In genomic region chr2:98445708-98446577, GRCh38 we compare ENCODE assay signal across 8 cellular contexts. TPM values are rescaled to one million over a fixed set of nuclear protein-coding genes. Genes with fewer than 3 reads are reported as not detected.
A peak's percentile ranks its signal among the peaks of the same experiment; 100 is the strongest.
DNase-seq lines count a peak whose midpoint lies in the region; ATAC-seq lines count a peak whose summit lies in the region.

No MANE protein-coding gene starts in this region.

- ATAC-seq in activated T-helper 17 cell treated with anti-CD3 and anti-CD28 coated beads, Interleukin-2, amount 50 U/mL, for 72 hours (replicated peaks), result peak; percentile 58
- ATAC-seq in stimulated activated naive B cell treated with anti-CD40 and anti-IgM and Interleukin-4, amounts not matched to agents 10 μg/mL and 1 μg/mL and 100 μg/mL, for 72 hours (replicated peaks), result peak in 1 of 2 donors; percentile 2
- ATAC-seq in HG03460 (IDR thresholded peaks at IDR 0.05; ENCODE audit: unreplicated experiment) (no peak), HG02938 (IDR thresholded peaks at IDR 0.05; ENCODE audit: unreplicated experiment) (no peak)

- intact Hi-C loops in CD4-positive, alpha-beta memory T cell (cut with micrococcal nuclease), result loop anchor here (1.0 to 5.0 kb wide), 4 partner anchors 9 to 281 kb away; no protein-coding TSS in a partner anchor

- H3K9me3 Mint-ChIP-seq in CD4-positive, alpha-beta memory T cell, result peaks cover 0 to 2% (median 0%) of the 10 kb centered on the region in 8 donors
- H3K9me3 Mint-ChIP-seq in activated T-helper 17 cell treated with anti-CD3 and anti-CD28 coated beads, Interleukin-2, amount 50 U/mL, for 72 hours, result no peaks in the 10 kb centered on the region
- H3K9me3 Mint-ChIP-seq in stimulated activated naive B cell treated with anti-CD40 and anti-IgM and Interleukin-4, amounts not matched to agents 10 μg/mL and 1 μg/mL and 100 μg/mL, for 72 hours, result no peaks in the 10 kb centered on the region

- peak overlapping the region; percentile 78 for H3K27ac ChIP-seq in CD4-positive, alpha-beta memory T cell (ENCODE audit: low read depth, low read length)

- POLR2A ChIA-PET in CD4-positive, alpha-beta memory T cell (lab: Charles Lee; ENCODE audit: partially characterized antibody), result interaction anchor here (0.6 to 13.7 kb wide), 16 partner anchors 11 to 81 kb away, joined by 3 to 338 read pairs (median 4); no protein-coding TSS in a partner anchor

- H3K4me3 ChIP-seq in CD4-positive, alpha-beta memory T cell (ENCODE audit: low read length in 2 of 2), result peak overlapping the region; percentile 84 to 88
- peak overlapping the region; percentile 86 for H3K4me3 ChIP-seq in Jurkat, Clone E6-1 (ENCODE audit: low read length)
- peak overlapping the region; percentile 77 for H3K4me3 ChIP-seq in iPS-11a (ENCODE audit: low read depth, low read length)

- H3K36me3 Mint-ChIP-seq in CD4-positive, alpha-beta memory T cell, result peaks cover 0 to 13% of the 10 kb centered on the region in 2 donors
- peaks cover 13% of the 10 kb centered on the region for H3K36me3 Mint-ChIP-seq in activated T-helper 17 cell treated with anti-CD3 and anti-CD28 coated beads, Interleukin-2, amount 50 U/mL, for 72 hours (ENCODE audit: low read depth)
- H3K36me3 Mint-ChIP-seq in stimulated activated naive B cell treated with anti-CD40 and anti-IgM and Interleukin-4, amounts not matched to agents 10 μg/mL and 1 μg/mL and 100 μg/mL, for 72 hours, result peaks cover 0 to 5% of the 10 kb centered on the region in 2 donors

- H3K4me1 Mint-ChIP-seq in CD4-positive, alpha-beta memory T cell, result peaks cover 27 to 62% (median 51%) of the 10 kb centered on the region in 4 donors
- H3K4me1 Mint-ChIP-seq in activated T-helper 17 cell treated with anti-CD3 and anti-CD28 coated beads, Interleukin-2, amount 50 U/mL, for 72 hours, result peaks cover 22% of the 10 kb centered on the region
- peaks cover 13 to 50% of the 10 kb centered on the region in 2 donors for H3K4me1 Mint-ChIP-seq in stimulated activated naive B cell treated with anti-CD40 and anti-IgM and Interleukin-4, amounts not matched to agents 10 μg/mL and 1 μg/mL and 100 μg/mL, for 72 hours

- no peaks in the 10 kb centered on the region for H3K36me3 ChIP-seq in CD4-positive, alpha-beta memory T cell (ENCODE audit: insufficient read depth, low read length)

- no peaks in the 10 kb centered on the region for H3K27me3 Mint-ChIP-seq in CD4-positive, alpha-beta memory T cell
- no peaks in the 10 kb centered on the region for H3K27me3 Mint-ChIP-seq in activated T-helper 17 cell treated with anti-CD3 and anti-CD28 coated beads, Interleukin-2, amount 50 U/mL, for 72 hours
- H3K27me3 Mint-ChIP-seq in stimulated activated naive B cell treated with anti-CD40 and anti-IgM and Interleukin-4, amounts not matched to agents 10 μg/mL and 1 μg/mL and 100 μg/mL, for 72 hours, result no peaks in the 10 kb centered on the region

- H3K27ac Mint-ChIP-seq in CD4-positive, alpha-beta memory T cell, result peak overlapping the region; percentile 92 to 99 (median 96)
- H3K27ac Mint-ChIP-seq in activated T-helper 17 cell treated with anti-CD3 and anti-CD28 coated beads, Interleukin-2, amount 50 U/mL, for 72 hours, result peak overlapping the region; percentile 90
- H3K27ac Mint-ChIP-seq in stimulated activated naive B cell treated with anti-CD40 and anti-IgM and Interleukin-4, amounts not matched to agents 10 μg/mL and 1 μg/mL and 100 μg/mL, for 72 hours, result peak overlapping the region; percentile 90

- H3K4me1 ChIP-seq in CD4-positive, alpha-beta memory T cell (ENCODE audit: insufficient read depth, low read length), result peaks cover 57% of the 10 kb centered on the region

- CTCF ChIA-PET in CD4-positive, alpha-beta memory T cell (lab: Charles Lee; ENCODE audit: partially characterized antibody), result interaction anchor here (1.0 to 3.5 kb wide), 20 partner anchors 10 to 123 kb away, joined by 3 to 45 read pairs (median 5); no protein-coding TSS in a partner anchor

- H3K27me3 ChIP-seq in CD4-positive, alpha-beta memory T cell (ENCODE audit: insufficient read depth, low read length), result no peaks in the 10 kb centered on the region

- H3K4me3 Mint-ChIP-seq in CD4-positive, alpha-beta memory T cell, result peak overlapping the region; percentile 92 to 99 (median 98)
- peak overlapping the region; percentile 93 for H3K4me3 Mint-ChIP-seq in activated T-helper 17 cell treated with anti-CD3 and anti-CD28 coated beads, Interleukin-2, amount 50 U/mL, for 72 hours
- peak overlapping the region; percentile 93 for H3K4me3 Mint-ChIP-seq in stimulated activated naive B cell treated with anti-CD40 and anti-IgM and Interleukin-4, amounts not matched to agents 10 μg/mL and 1 μg/mL and 100 μg/mL, for 72 hours

- peak in 2 of 5 donors; percentile 31 to 57 for DNase-seq in CD4-positive, alpha-beta memory T cell
- DNase-seq in Jurkat, Clone E6-1 (ENCODE audit: low read depth, low spot score), result no peak
- no peak for DNase-seq in stimulated activated naive B cell treated with anti-CD40 and anti-IgM and Interleukin-4, amounts not matched to agents 10 μg/mL and 1 μg/mL and 100 μg/mL, for 72 hours
- DNase-seq in stimulated activated CD4-positive, alpha-beta T cell treated with anti-CD3 and anti-CD28 coated beads, Interleukin-12 subunit alpha, Interleukin-12 subunit beta, amount 100 ng/mL, for 4 hours, result no peak

- no peaks in the 10 kb centered on the region for H3K9me3 ChIP-seq in CD4-positive, alpha-beta memory T cell (ENCODE audit: control insufficient read depth in 1 of 2, low read length in 2 of 2)

RNA-seq across cellular contexts. Expression of gene INPP4A, which starts 1.3 kb away (rescaled TPM):
- total RNA-seq in CD4-positive, alpha-beta memory T cell, result 100 to 1,000 TPM; 133 TPM
- polyA plus RNA-seq in CD4-positive, alpha-beta memory T cell, result 10 to 100 TPM; 30.5 to 50.7 TPM
- 41.7 TPM for polyA plus RNA-seq in Jurkat, Clone E6-1 (2012; ENCODE audit: insufficient read depth, insufficient read length)
- total RNA-seq in activated T-helper 17 cell treated with anti-CD3 and anti-CD28 coated beads, Interleukin-2, amount 50 U/mL, for 72 hours, result 10 to 100 TPM; 66.4 to 74.8 TPM
